32 cellular contexts compared by ENCODE assay signal in genomic region chr13:25088562-25089221, GRCh38. TPM values are rescaled to one million over a fixed set of nuclear protein-coding genes. Genes with fewer than 3 reads are reported as not detected.
"Had no signal": no experiment of that assay in that cellular context is flagged by ENCODE, and none has a peak within 500 bp of the region (broad histone marks: within the 10 kb centered on the region; RNA-seq: fewer than 3 reads in every experiment).

No MANE protein-coding gene starts in this region.

- H3K36me3 ChIP-seq: adrenal gland, breast epithelium, SJCRH30 had no signal

- DNase-seq: activated CD4-positive, alpha-beta T cell treated with anti-CD3 and anti-CD28 coated beads for 4 hours; activated CD4-positive, CD25-positive, alpha-beta regulatory T cell treated with anti-CD3 and anti-CD28 coated beads, Interleukin-2, amount 50 U/mL, for 72 hours; activated CD8-positive, alpha-beta T cell treated with anti-CD3 and anti-CD28 coated beads for 36 hours; activated gamma-delta T cell; activated naive CD4-positive, alpha-beta T cell treated with Interleukin-2 at 50 U/mL for 16 hours; activated T-cell treated with anti-CD3 and anti-CD28 coated beads, Interleukin-2, amount 50 U/mL, for 1 hour; activated T-cell treated with anti-CD3 and anti-CD28 coated beads, Interleukin-2, amount 50 U/mL, for 72 hours; adrenal gland; body of pancreas; NCI-H1092 treated with DMSO at 0.1 percent for 48 hours; NCI-H1417; NCI-H146; NCI-H187; NCI-H2029 treated with DMSO at 0.1 percent for 48 hours; NCI-H2107; NCI-H2171; NCI-H510A; NCI-H526; NCI-H748 treated with DMSO at 0.1 percent for 48 hours; NK-92 treated with Interleukin-12 subunit alpha and Interleukin-12 subunit beta, amount 100 ng/mL, for 24 hours; OCI-M1; Right ventricle myocardium superior; SJCRH30; T1000 had no signal

- H3K4me1 Mint-ChIP-seq: activated naive CD4-positive, alpha-beta T cell treated with anti-CD3 and anti-CD28 coated beads, Interleukin-2, amount 50 U/mL, for 24 hours had no signal

- H3K4me1 ChIP-seq: adrenal gland, body of pancreas, breast epithelium, SJCRH30 had no signal

- H3K4me3 Mint-ChIP-seq: activated CD8-positive, alpha-beta T cell treated with anti-CD3 and anti-CD28 coated beads for 36 hours; activated naive CD4-positive, alpha-beta T cell treated with anti-CD3 and anti-CD28 coated beads, Interleukin-2, amount 50 U/mL, for 24 hours; activated T-cell treated with anti-CD3 and anti-CD28 coated beads, Interleukin-2, amount 50 U/mL, for 72 hours; WTC11 had no signal

- H3K36me3 Mint-ChIP-seq: activated naive CD4-positive, alpha-beta T cell treated with anti-CD3 and anti-CD28 coated beads, Interleukin-2, amount 50 U/mL, for 24 hours; WTC11 had no signal

- H3K4me3 ChIP-seq: adrenal gland, body of pancreas, breast epithelium, SJCRH30, SK-N-MC had no signal

- FAIRE-seq: astrocyte, TTC549 had no signal

- H3K9me3 Mint-ChIP-seq: activated CD8-positive, alpha-beta T cell treated with anti-CD3 and anti-CD28 coated beads for 36 hours; activated naive CD4-positive, alpha-beta T cell treated with anti-CD3 and anti-CD28 coated beads, Interleukin-2, amount 50 U/mL, for 24 hours; activated T-helper 2 cell treated with anti-CD3 and anti-CD28 coated beads, Interferon-gamma antibody, Interleukin-2, Interleukin-4, amounts not matched to agents 10 μg/mL and 5 μg/mL and 100 μg/mL, durations not matched to agents 14 hours and 24 hours and 36 hours; WTC11 had no signal

- ATAC-seq: activated CD8-positive, alpha-beta T cell treated with anti-CD3 and anti-CD28 coated beads for 36 hours; activated T-cell treated with anti-CD3 and anti-CD28 coated beads, Interleukin-2, amount 50 U/mL, for 72 hours; body of pancreas; WTC11 had no signal

- H3K27ac Mint-ChIP-seq: activated CD8-positive, alpha-beta T cell treated with anti-CD3 and anti-CD28 coated beads for 36 hours; activated naive CD4-positive, alpha-beta T cell treated with anti-CD3 and anti-CD28 coated beads, Interleukin-2, amount 50 U/mL, for 24 hours; activated T-cell treated with anti-CD3 and anti-CD28 coated beads, Interleukin-2, amount 50 U/mL, for 72 hours; activated T-helper 2 cell treated with anti-CD3 and anti-CD28 coated beads, Interferon-gamma antibody, Interleukin-2, Interleukin-4, amounts not matched to agents 10 μg/mL and 5 μg/mL and 100 μg/mL, durations not matched to agents 14 hours and 24 hours and 36 hours; WTC11 had no signal

- H3K9me3 ChIP-seq: adrenal gland, body of pancreas, breast epithelium, SJCRH30 had no signal

- H3K27me3 ChIP-seq: body of pancreas, breast epithelium had no signal

- H3K27ac ChIP-seq: adrenal gland, body of pancreas, breast epithelium, SJCRH30, SK-N-MC had no signal

RNA-seq across cellular contexts. Expression of gene PABPC3, which starts 7.2 kb away (rescaled TPM):
- total RNA-seq: body of pancreas, cardiac septum had no signal
